In genomic region chr4:172851534-172851933, GRCh38 we compare ENCODE assay signal across 25 cellular contexts.
DNase-seq lines count a peak whose midpoint lies in the region; ATAC-seq and TF ChIP-seq lines count a peak whose summit lies in the region.
"Had no signal": no experiment of that assay in that cellular context is flagged by ENCODE, and none has a peak within 500 bp of the region (broad histone marks: within the 10 kb centered on the region; RNA-seq: fewer than 3 reads in every experiment).

No MANE protein-coding gene starts in this region.

- CTCF ChIA-PET in PC-3 (lab: Charles Lee), result no interaction called here
- CTCF ChIA-PET in activated CD4-positive, alpha-beta T cell treated with anti-CD3 and anti-CD28 coated beads for 36 hours (lab: Charles Lee), result no interaction called here

- H3K4me1 Mint-ChIP-seq in activated CD4-positive, alpha-beta T cell treated with anti-CD3 and anti-CD28 coated beads for 36 hours, result no peaks in the 10 kb centered on the region
- H3K4me1 Mint-ChIP-seq: activated naive CD4-positive, alpha-beta T cell treated with anti-CD3 and anti-CD28 coated beads, Interleukin-2, amount 50 U/mL, for 24 hours; CD14-positive monocyte; memory B cell; stimulated activated memory B cell treated with anti-CD40 and anti-IgM and Interleukin-4, amounts not matched to agents 10 μg/mL and 1 μg/mL and 100 μg/mL, for 72 hours had no signal

- no peaks in the 10 kb centered on the region; the same call in 1 of the 2 replicates for H3K9me3 ChIP-seq in PC-3 (ENCODE audit: low read length)
- H3K9me3 ChIP-seq in trophoblast cell (ENCODE audit: insufficient read depth, low read depth, low read length), result no peaks in the 10 kb centered on the region
- H3K9me3 ChIP-seq in aorta (ENCODE audit: control insufficient read depth, low read length), result no peaks in the 10 kb centered on the region
- H3K9me3 ChIP-seq in testis, result no peaks in the 10 kb centered on the region
- H3K9me3 ChIP-seq: right lobe of liver, SJSA1, suprapubic skin had no signal

- 0 out of 2 replicates have a peak overlapping the region, but pooled peaks have one; percentile 13 for H3K4me2 ChIP-seq in PC-3 (ENCODE audit: low read length)
- H3K4me2 ChIP-seq in trophoblast cell (ENCODE audit: low read length), result no peak overlapping the region

- H3K23ac ChIP-seq in trophoblast cell (ENCODE audit: low read length), result no peak overlapping the region

- H4K8ac ChIP-seq in trophoblast cell (ENCODE audit: low read depth, low read length), result no peak overlapping the region

- no peaks in the 10 kb centered on the region for H3K9me3 Mint-ChIP-seq in activated CD4-positive, alpha-beta T cell treated with anti-CD3 and anti-CD28 coated beads for 36 hours (ENCODE audit: low read depth)
- H3K9me3 Mint-ChIP-seq: activated CD8-positive, alpha-beta T cell treated with anti-CD3 and anti-CD28 coated beads for 36 hours; activated naive CD4-positive, alpha-beta T cell treated with anti-CD3 and anti-CD28 coated beads, Interleukin-2, amount 50 U/mL, for 24 hours; activated T-helper 2 cell treated with anti-CD3 and anti-CD28 coated beads, Interferon-gamma antibody, Interleukin-2, Interleukin-4, amounts not matched to agents 10 μg/mL and 5 μg/mL and 100 μg/mL, durations not matched to agents 14 hours and 24 hours and 36 hours; memory B cell; stimulated activated memory B cell treated with anti-CD40 and anti-IgM and Interleukin-4, amounts not matched to agents 10 μg/mL and 1 μg/mL and 100 μg/mL, for 72 hours; T-helper 1 cell treated with Interleukin-12 subunit alpha and Interleukin-12 subunit beta and Interleukin-4 antibody, amounts not matched to agents 30 μg/mL and 1 μg/mL, for 36 hours had no signal

- H4K12ac ChIP-seq in trophoblast cell (ENCODE audit: low read depth, low read length), result no peak overlapping the region

- peaks cover 4% of the 10 kb centered on the region for H3K27me3 Mint-ChIP-seq in activated CD4-positive, alpha-beta T cell treated with anti-CD3 and anti-CD28 coated beads for 36 hours
- H3K27me3 Mint-ChIP-seq: activated CD8-positive, alpha-beta T cell treated with anti-CD3 and anti-CD28 coated beads for 36 hours; stimulated activated memory B cell treated with anti-CD40 and anti-IgM and Interleukin-4, amounts not matched to agents 10 μg/mL and 1 μg/mL and 100 μg/mL, for 72 hours had no signal

- H4K20me1 ChIP-seq in PC-3 (ENCODE audit: low read length), result no peaks in the 10 kb centered on the region

- H3K14ac ChIP-seq in trophoblast cell (ENCODE audit: low read length), result no peak overlapping the region

- peaks cover 24% of the 10 kb centered on the region for H3K4me1 ChIP-seq in PC-3 (ENCODE audit: insufficient read depth, low read length)
- H3K4me1 ChIP-seq in trophoblast cell (ENCODE audit: control insufficient read depth in 1 of 2, insufficient read depth in 2 of 2, low read length in 2 of 2), result no peaks in the 10 kb centered on the region
- no peaks in the 10 kb centered on the region for H3K4me1 ChIP-seq in aorta (ENCODE audit: control insufficient read depth in 1 of 2, insufficient read depth in 2 of 2, low read length in 2 of 2)
- peaks cover under 1% of the 10 kb centered on the region for H3K4me1 ChIP-seq in testis
- H3K4me1 ChIP-seq: right lobe of liver, SJSA1, suprapubic skin had no signal

- H3K79me1 ChIP-seq in trophoblast cell (ENCODE audit: low read length), result no peaks in the 10 kb centered on the region

- 0 out of 2 replicates have a peak overlapping the region, but pooled peaks have one; percentile 10 for H2AFZ ChIP-seq in PC-3 (ENCODE audit: low read length)
- H2AFZ ChIP-seq in trophoblast cell (ENCODE audit: insufficient read depth, low read length, poor library complexity), result no peak overlapping the region

- no CpG with 5 or more reads among the region's 1 CpG for WGBS in trophoblast cell (ENCODE audit: extremely low coverage, insufficient coverage, insufficient read length)
- 0 to 39% methylated on average over 1 of the region's 1 CpG for WGBS in aorta, 2 donors
- WGBS in testis, 2 donors, result 21 to 75% methylated on average over 1 of the region's 1 CpG

- intact Hi-C loops in PC-3 (cut with micrococcal nuclease), result loop anchor here (10.0 kb wide), 1 partner anchor 143 kb away; no protein-coding TSS in a partner anchor
- intact Hi-C loops in activated CD4-positive, alpha-beta T cell treated with anti-CD3 and anti-CD28 coated beads for 36 hours (cut with DNase I, micrococcal nuclease), result no loop called here
- intact Hi-C loops in aorta (cut with DNase I), result no loop called here
- intact Hi-C loops in testis (cut with DNase I; ENCODE audit: low total_unique reads), result no loop called here

- ATAC-seq in PC-3 (no peak; the same call in 1 of the 2 replicates), HG02763 (IDR thresholded peaks at IDR 0.05; ENCODE audit: unreplicated experiment) (no peak), aorta (ENCODE audit: low FRiP score) (no peak)
- no peak for ATAC-seq in activated CD4-positive, alpha-beta T cell treated with anti-CD3 and anti-CD28 coated beads for 36 hours
- ATAC-seq: activated CD8-positive, alpha-beta T cell treated with anti-CD3 and anti-CD28 coated beads for 36 hours; right lobe of liver; stimulated activated memory B cell treated with anti-CD40 and anti-IgM and Interleukin-4, amounts not matched to agents 10 μg/mL and 1 μg/mL and 100 μg/mL, for 72 hours had no signal

- H3K9ac ChIP-seq in PC-3 (ENCODE audit: low read length) (no peak overlapping the region), trophoblast cell (ENCODE audit: low read length) (peak overlapping the region; percentile 41)

- POLR2A ChIA-PET in PC-3 (lab: Charles Lee; ENCODE audit: unreplicated experiment), result no interaction called here
- POLR2A ChIA-PET in activated CD4-positive, alpha-beta T cell treated with anti-CD3 and anti-CD28 coated beads for 36 hours (lab: Charles Lee), result no interaction called here

- no peak overlapping the region for H2BK12ac ChIP-seq in trophoblast cell (ENCODE audit: low read length)

- H3K27ac Mint-ChIP-seq in activated CD4-positive, alpha-beta T cell treated with anti-CD3 and anti-CD28 coated beads for 36 hours, result no peak overlapping the region
- H3K27ac Mint-ChIP-seq: activated CD8-positive, alpha-beta T cell treated with anti-CD3 and anti-CD28 coated beads for 36 hours; activated naive CD4-positive, alpha-beta T cell treated with anti-CD3 and anti-CD28 coated beads, Interleukin-2, amount 50 U/mL, for 24 hours; activated T-helper 2 cell treated with anti-CD3 and anti-CD28 coated beads, Interferon-gamma antibody, Interleukin-2, Interleukin-4, amounts not matched to agents 10 μg/mL and 5 μg/mL and 100 μg/mL, durations not matched to agents 14 hours and 24 hours and 36 hours; CD14-positive monocyte; memory B cell; stimulated activated memory B cell treated with anti-CD40 and anti-IgM and Interleukin-4, amounts not matched to agents 10 μg/mL and 1 μg/mL and 100 μg/mL, for 72 hours; T-helper 1 cell treated with Interleukin-12 subunit alpha and Interleukin-12 subunit beta and Interleukin-4 antibody, amounts not matched to agents 30 μg/mL and 1 μg/mL, for 36 hours had no signal

- H2BK120ac ChIP-seq in trophoblast cell (ENCODE audit: insufficient read depth, low read length, poor library complexity), result no peak overlapping the region

- TF ChIP-seq CTCF in PC-3 (conservative IDR thresholded peaks at IDR 0.05; ENCODE audit: low read depth, low read length) (no peak), testis (IDR thresholded peaks at IDR 0.05) (no peak)

- no peaks in the 10 kb centered on the region for H3F3A ChIP-seq in PC-3 (ENCODE audit: low read length, unreplicated experiment)

- H3K4me3 Mint-ChIP-seq in activated CD4-positive, alpha-beta T cell treated with anti-CD3 and anti-CD28 coated beads for 36 hours, result no peak overlapping the region
- H3K4me3 Mint-ChIP-seq: activated CD8-positive, alpha-beta T cell treated with anti-CD3 and anti-CD28 coated beads for 36 hours; activated naive CD4-positive, alpha-beta T cell treated with anti-CD3 and anti-CD28 coated beads, Interleukin-2, amount 50 U/mL, for 24 hours; CD14-positive monocyte; memory B cell; stimulated activated memory B cell treated with anti-CD40 and anti-IgM and Interleukin-4, amounts not matched to agents 10 μg/mL and 1 μg/mL and 100 μg/mL, for 72 hours; T-helper 1 cell treated with Interleukin-12 subunit alpha and Interleukin-12 subunit beta and Interleukin-4 antibody, amounts not matched to agents 30 μg/mL and 1 μg/mL, for 36 hours had no signal

- TF ChIP-seq POLR2A in testis (IDR thresholded peaks at IDR 0.05), result no peak

- no TSS peak for BruUV-seq in PC-3 (replicated peaks; lab: Mats Ljungman, UMichigan)

- H2AK5ac ChIP-seq in trophoblast cell (ENCODE audit: low read length), result no peak overlapping the region

- H3K4me3 ChIP-seq in PC-3 (ENCODE audit: low read length), result no peak overlapping the region
- no peak overlapping the region for H3K4me3 ChIP-seq in trophoblast cell (ENCODE audit: low read depth, low read length)
- no peak overlapping the region for H3K4me3 ChIP-seq in aorta (ENCODE audit: low read length in 2 of 2)
- no peak overlapping the region for H3K4me3 ChIP-seq in testis
- H3K4me3 ChIP-seq: right lobe of liver, SJSA1, suprapubic skin had no signal

- peak; percentile 25 for DNase-seq in ELR (ENCODE audit: low read depth)
- DNase-seq in PC-3, result peak; percentile 26
- peak; percentile 22 for DNase-seq in epithelial cell of prostate (ENCODE audit: low read depth, low spot score)
- no peak for DNase-seq in trophoblast cell
- no peak for DNase-seq in activated CD4-positive, alpha-beta T cell treated with anti-CD3 and anti-CD28 coated beads for 36 hours
- no peak for DNase-seq in aorta
- DNase-seq in testis, result no peak
- DNase-seq: activated CD4-positive, CD25-positive, alpha-beta regulatory T cell treated with anti-CD3 and anti-CD28 coated beads, Interleukin-2, amount 50 U/mL, for 72 hours; activated CD8-positive, alpha-beta T cell treated with anti-CD3 and anti-CD28 coated beads for 36 hours; KBM-7; NCI-H1417; NCI-H2029 treated with DMSO at 0.1 percent for 48 hours; NCI-H526 treated with DMSO at 0.1 percent for 48 hours; posterior cingulate gyrus; right lobe of liver; stimulated activated CD4-positive, alpha-beta T cell treated with anti-CD3 and anti-CD28 coated beads, Interleukin-4, amount 100 ng/mL, for 24 hours had no signal

- H3K79me2 ChIP-seq in PC-3 (ENCODE audit: low read length) (no peaks in the 10 kb centered on the region), trophoblast cell (ENCODE audit: control insufficient read depth, insufficient read depth, low read length, poor library complexity) (no peaks in the 10 kb centered on the region)

- H3K27me3 ChIP-seq in PC-3 (ENCODE audit: low read length) (no peaks in the 10 kb centered on the region), trophoblast cell (ENCODE audit: insufficient read depth, low read length) (no peaks in the 10 kb centered on the region), aorta (ENCODE audit: control insufficient read depth in 1 of 2, insufficient read depth in 2 of 2, low read length in 1 of 2) (no peaks in the 10 kb centered on the region), testis (no peaks in the 10 kb centered on the region)
- H3K27me3 ChIP-seq: right lobe of liver, suprapubic skin had no signal

- H2BK5ac ChIP-seq in trophoblast cell (ENCODE audit: low read depth, low read length, poor library complexity), result no peak overlapping the region

- H4K91ac ChIP-seq in trophoblast cell (ENCODE audit: low read depth, low read length), result no peak overlapping the region

- H3K27ac ChIP-seq in PC-3 (ENCODE audit: low read length), result peak overlapping the region; percentile 80; the same call in 1 of the 2 replicates
- H3K27ac ChIP-seq in epithelial cell of prostate, result peak overlapping the region; percentile 73
- no peak overlapping the region for H3K27ac ChIP-seq in trophoblast cell (ENCODE audit: low read depth, low read length)
- H3K27ac ChIP-seq in aorta (ENCODE audit: low read depth in 1 of 2, low read length in 2 of 2), result no peak overlapping the region
- H3K27ac ChIP-seq in testis, result no peak overlapping the region
- H3K27ac ChIP-seq: right lobe of liver, SJSA1, suprapubic skin had no signal

- H3K36me3 ChIP-seq in PC-3 (ENCODE audit: low read depth, low read length) (no peaks in the 10 kb centered on the region), trophoblast cell (ENCODE audit: control insufficient read depth in 1 of 2, insufficient read depth in 2 of 2, low read length in 2 of 2) (no peaks in the 10 kb centered on the region), aorta (ENCODE audit: control insufficient read depth in 1 of 2, insufficient read depth in 2 of 2, low read length in 1 of 2) (no peaks in the 10 kb centered on the region), testis (ENCODE audit: low read depth, missing control alignments) (no peaks in the 10 kb centered on the region)
- H3K36me3 ChIP-seq: right lobe of liver, SJSA1, suprapubic skin had no signal

- no peak overlapping the region for H3K18ac ChIP-seq in trophoblast cell (ENCODE audit: low read length)

- H3K9me2 ChIP-seq in PC-3 (replicated peaks; ENCODE audit: low read length), result no peaks in the 10 kb centered on the region

- H3K4ac ChIP-seq in trophoblast cell (ENCODE audit: low read depth, low read length), result no peak overlapping the region

- no peaks in the 10 kb centered on the region for H3K36me3 Mint-ChIP-seq in activated CD4-positive, alpha-beta T cell treated with anti-CD3 and anti-CD28 coated beads for 36 hours (ENCODE audit: low read depth)
- H3K36me3 Mint-ChIP-seq: activated naive CD4-positive, alpha-beta T cell treated with anti-CD3 and anti-CD28 coated beads, Interleukin-2, amount 50 U/mL, for 24 hours; CD14-positive monocyte; memory B cell; stimulated activated memory B cell treated with anti-CD40 and anti-IgM and Interleukin-4, amounts not matched to agents 10 μg/mL and 1 μg/mL and 100 μg/mL, for 72 hours had no signal

Comparison
In these comparisons a context has a peak if more than half of its experiments do, and no peak if none do; other contexts are left out.
1. DNase-seq: peak in ELR (single experiment), PC-3 (single experiment) and epithelial cell of prostate (single experiment); none in trophoblast cell (0 of 2), activated CD4-positive, alpha-beta T cell treated with anti-CD3 and anti-CD28 coated beads for 36 hours (single experiment), aorta (0 of 2) and testis (single experiment).
2. H3K27ac ChIP-seq: peak in PC-3 (single experiment) and epithelial cell of prostate (single experiment); none in trophoblast cell (single experiment), aorta (0 of 2) and testis (0 of 2).